Comparison of ENCODE assay signal across 6 cellular contexts in genomic region chr12:56115329-56115728, GRCh38. TPM values are rescaled to one million over a fixed set of nuclear protein-coding genes. Genes with fewer than 3 reads are reported as not detected.
A peak's percentile ranks its signal among the peaks of the same experiment; 100 is the strongest.
DNase-seq lines count a peak whose midpoint lies in the region; ATAC-seq and TF ChIP-seq lines count a peak whose summit lies in the region.

No MANE protein-coding gene starts in this region.

- in situ Hi-C loops in transverse colon (cut with MboI; ENCODE audit: low pct_ligation_motif_present in 1 of 4, low pct_unique_long_range_greater_than_20kb in 1 of 4, low sequenced_read_pairs in 3 of 4): loop anchor here in 2 of 4 donors (10.0 kb wide), 2 partner anchors 71 to 391 kb away; partner anchors contain the start of genes CD63 (in 1 of the 2), RDH5 (in 1 of the 2) and RPS26 (in 1 of the 2)

- no peaks in the 10 kb centered on the region for H3K27me3 ChIP-seq in transverse colon

- peak overlapping the region; percentile 91 to 99 (median 96) for H3K27ac ChIP-seq in transverse colon

- no peaks in the 10 kb centered on the region for H3K27me3 Mint-ChIP-seq in activated naive CD4-positive, alpha-beta T cell treated with anti-CD3 and anti-CD28 coated beads, Interleukin-2, amount 50 U/mL, for 24 hours

- 0 to 48% methylated on average over 2 to 10 of the region's 10 CpGs for WGBS in transverse colon (ENCODE audit: low coverage in 1 of 2), 2 donors

- no peak for DNase-seq in activated naive CD4-positive, alpha-beta T cell (lab: John Stamatoyannopoulos, UW)
- peak; percentile 82 for DNase-seq in foreskin melanocyte
- no peak for DNase-seq in transverse colon
- DNase-seq in erythroblast (lab: John Stamatoyannopoulos, UW): no peak

- peaks cover 8 to 22% (median 20%) of the 10 kb centered on the region in 4 donors for H3K4me1 ChIP-seq in transverse colon

- TF ChIP-seq EP300 in transverse colon (IDR thresholded peaks at IDR 0.05; ENCODE audit: low read depth): no peak

- H3K4me3 ChIP-seq in transverse colon: peak overlapping the region in 3 of 4 donors; percentile 54 to 75 (median 63)

- no peak for ATAC-seq in HG02970 (IDR thresholded peaks at IDR 0.05; ENCODE audit: low FRiP score, unreplicated experiment)

- no peaks in the 10 kb centered on the region for H3K9me3 Mint-ChIP-seq in activated naive CD4-positive, alpha-beta T cell treated with anti-CD3 and anti-CD28 coated beads, Interleukin-2, amount 50 U/mL, for 24 hours

- TF ChIP-seq POLR2A in transverse colon (IDR thresholded peaks at IDR 0.05) (no peak), erythroblast (IDR thresholded peaks at IDR 0.05; ENCODE audit: low read length) (no peak)

- TF ChIP-seq CTCF in transverse colon (IDR thresholded peaks at IDR 0.05): no peak

- H3K36me3 ChIP-seq in transverse colon: peaks cover 0 to 25% (median 11%) of the 10 kb centered on the region in 4 donors

- peaks cover 20% of the 10 kb centered on the region for H3K4me1 Mint-ChIP-seq in activated naive CD4-positive, alpha-beta T cell treated with anti-CD3 and anti-CD28 coated beads, Interleukin-2, amount 50 U/mL, for 24 hours

- peak overlapping the region; percentile 95 for H3K4me3 Mint-ChIP-seq in activated naive CD4-positive, alpha-beta T cell treated with anti-CD3 and anti-CD28 coated beads, Interleukin-2, amount 50 U/mL, for 24 hours

- H3K9me3 ChIP-seq in transverse colon: no peaks in the 10 kb centered on the region

- intact Hi-C loops in transverse colon (cut with DNase I; ENCODE audit: low total_unique reads): no loop called here

- H3K36me3 Mint-ChIP-seq in activated naive CD4-positive, alpha-beta T cell treated with anti-CD3 and anti-CD28 coated beads, Interleukin-2, amount 50 U/mL, for 24 hours: peaks cover 27% of the 10 kb centered on the region

- peak overlapping the region; percentile 95 for H3K27ac Mint-ChIP-seq in activated naive CD4-positive, alpha-beta T cell treated with anti-CD3 and anti-CD28 coated beads, Interleukin-2, amount 50 U/mL, for 24 hours

RNA-seq across cellular contexts. Expression of gene RPL41, which starts 1.1 kb away (rescaled TPM):
- total RNA-seq in transverse colon: 1,000 to 10,000 TPM in 2 of 4 donors, 100 to 1,000 TPM in 2; 841 to 2,950 (median 1,684) TPM

RNA-seq across cellular contexts. Expression of gene ZC3H10, which starts 2.7 kb away (rescaled TPM):
- 10 to 100 TPM in 1 of 4 donors, 1 to 10 TPM in 3; 3.7 to 10.1 (median 4.5) TPM for total RNA-seq in transverse colon

RNA-seq across cellular contexts. Expression of gene PA2G4, which starts 11.0 kb away (rescaled TPM):
- total RNA-seq in transverse colon: 10 to 100 TPM; 22.1 to 63.0 (median 44.8) TPM

RNA-seq across cellular contexts. Expression of gene ESYT1, which starts 12.7 kb away (rescaled TPM):
- 100 to 1,000 TPM in 2 of 4 donors, 10 to 100 TPM in 2; 94.2 to 133 (median 97.9) TPM for total RNA-seq in transverse colon

RNA-seq across cellular contexts. Expression of gene ERBB3, which starts 35.4 kb away (rescaled TPM):
- total RNA-seq in transverse colon: 100 to 1,000 TPM; 270 to 634 (median 340) TPM
